In genomic region chr7:130441408-130441854, GRCh38 we compare ENCODE assay signal across 8 cellular contexts. TPM values are rescaled to one million over a fixed set of nuclear protein-coding genes. Genes with fewer than 3 reads are reported as not detected.
DNase-seq lines count a peak whose midpoint lies in the region; ATAC-seq, FAIRE-seq and TF ChIP-seq lines count a peak whose summit lies in the region.

No MANE protein-coding gene starts in this region.

- H3K4me3 ChIP-seq in GM12878, result peak overlapping the region; percentile 66
- peak overlapping the region; percentile 88 for H3K4me3 ChIP-seq in suprapubic skin

- SMC1A ChIA-PET in GM12878 (lab: Charles Lee; ENCODE audit: uncharacterized antibody, unreplicated experiment), result interaction anchor here (0.6 to 1.3 kb wide), 4 partner anchors 18 to 91 kb away, joined by 3 read pairs; no protein-coding TSS in a partner anchor

- ATAC-seq in GM12878, result no peak
- no peak for ATAC-seq in HG03432 (IDR thresholded peaks at IDR 0.05; ENCODE audit: unreplicated experiment)
- no peak for ATAC-seq in omental fat pad (ENCODE audit: low FRiP score)

- CTCF ChIA-PET in GM12878 (lab: Yijun Ruan, JAX), result interaction anchor here (0.9 to 1.0 kb wide), 2 partner anchors 12 to 41 kb away, joined by 3 to 4 read pairs; no protein-coding TSS in a partner anchor

- peaks cover 3% of the 10 kb centered on the region for H3K79me2 ChIP-seq in GM12878 (ENCODE audit: control insufficient read depth, insufficient read depth, low read length)

- H3K4me1 ChIP-seq in GM12878 (ENCODE audit: control insufficient read depth, insufficient read depth, low read length) (peaks cover 11% of the 10 kb centered on the region), suprapubic skin (peaks cover 16% of the 10 kb centered on the region)

- peak overlapping the region; percentile 50; the same call in 1 of the 2 replicates for H3K9ac ChIP-seq in GM12878 (ENCODE audit: control insufficient read depth, insufficient read depth, low read length)

- H3K27ac Mint-ChIP-seq in activated T-cell treated with anti-CD3 and anti-CD28 coated beads, Interleukin-2, amount 50 U/mL, for 24 hours, result peak overlapping the region; percentile 99

- DNase-seq in activated T-cell treated with anti-CD3 and anti-CD28 coated beads, Interleukin-2, amount 50 U/mL, for 24 hours, result no peak
- no peak for DNase-seq in activated T-cell treated with anti-CD3 and anti-CD28 coated beads, Interleukin-2, amount 50 U/mL, for 1 hour
- peak; percentile 78 for DNase-seq in NCI-H2196 treated with DMSO at 0.1 percent for 48 hours (lab: John Stamatoyannopoulos, UW; ENCODE audit: unreplicated experiment)
- DNase-seq in GM12878 (ENCODE audit: low read depth, low spot score), result no peak
- no peak for DNase-seq in suprapubic skin (ENCODE audit: low spot score in 2 of 2)
- DNase-seq in omental fat pad (ENCODE audit: low spot score), result no peak

- no peaks in the 10 kb centered on the region for H3K27me3 ChIP-seq in GM12878 (replicated peaks in 1 of 2; ENCODE audit: control insufficient read depth in 2 of 2, insufficient read depth in 2 of 2, low read length in 1 of 2)
- H3K27me3 ChIP-seq in layer of hippocampus (ENCODE audit: control insufficient read depth, insufficient read depth, low read length), result no peaks in the 10 kb centered on the region
- no peaks in the 10 kb centered on the region for H3K27me3 ChIP-seq in suprapubic skin

- peak overlapping the region; percentile 81 for H3K4me2 ChIP-seq in GM12878 (ENCODE audit: control insufficient read depth, insufficient read depth)

- H4K20me1 ChIP-seq in GM12878 (ENCODE audit: control insufficient read depth, insufficient read depth), result no peaks in the 10 kb centered on the region

- H3K4me3 Mint-ChIP-seq in activated T-cell treated with anti-CD3 and anti-CD28 coated beads, Interleukin-2, amount 50 U/mL, for 24 hours, result peak overlapping the region; percentile 99

- H3K36me3 ChIP-seq in GM12878 (ENCODE audit: control insufficient read depth in 2 of 2, insufficient read depth in 2 of 2, low read length in 1 of 2) (no peaks in the 10 kb centered on the region), suprapubic skin (no peaks in the 10 kb centered on the region)

- TF ChIP-seq RAD21 in GM12878 (IDR thresholded peaks at IDR 0.05; ENCODE audit: insufficient read depth, low read depth, low read length), result no peak

- TF ChIP-seq EP300 in GM12878 (IDR thresholded peaks at IDR 0.05; ENCODE audit: borderline replicate concordance in 1 of 2, control insufficient read depth in 1 of 2, low read depth in 2 of 2, low read length in 2 of 2) (no peak), suprapubic skin (IDR thresholded peaks at IDR 0.05) (no peak)

- peaks cover 2% of the 10 kb centered on the region for H3K9me3 Mint-ChIP-seq in activated T-cell treated with anti-CD3 and anti-CD28 coated beads, Interleukin-2, amount 50 U/mL, for 24 hours

- no peak for TF ChIP-seq CTCF in GM12878 (IDR thresholded peaks at IDR 0.05 in 2 of 3, conservative IDR thresholded peaks at IDR 0.05 in 1 of 3; ENCODE audit: control insufficient read depth in 2 of 3, extremely low read depth in 1 of 3, insufficient read depth in 1 of 3, low read depth in 3 of 3, low read length in 3 of 3)
- TF ChIP-seq CTCF in suprapubic skin (IDR thresholded peaks at IDR 0.05), result no peak
- no peak for TF ChIP-seq CTCF in omental fat pad (IDR thresholded peaks at IDR 0.05)

- POLR2A ChIA-PET in GM12878 (lab: Charles Lee), result interaction anchor here (0.5 to 0.9 kb wide), 2 partner anchors 156 to 236 kb away, joined by 3 read pairs; partner anchors contain the start of gene TMEM209

- intact Hi-C loops in GM12878 (cut with micrococcal nuclease; ENCODE audit: unreplicated experiment), result no loop called here

- H3K4me1 Mint-ChIP-seq in activated T-cell treated with anti-CD3 and anti-CD28 coated beads, Interleukin-2, amount 50 U/mL, for 24 hours (ENCODE audit: low read depth), result peaks cover 57% of the 10 kb centered on the region

- FAIRE-seq in GM12878 (lab: Jason Lieb, UNC), result peak; percentile 47

- H3K27ac ChIP-seq in GM12878 (ENCODE audit: control insufficient read depth, insufficient read depth) (peak overlapping the region; percentile 92), layer of hippocampus (ENCODE audit: low read depth, low read length) (peak overlapping the region; percentile 63), suprapubic skin (peak overlapping the region; percentile 86)

- RAD21 ChIA-PET in GM12878 (lab: Charles Lee; ENCODE audit: unreplicated experiment), result interaction anchor here (0.6 to 1.7 kb wide), 2 partner anchors 76 to 198 kb away, joined by 3 to 6 read pairs; no protein-coding TSS in a partner anchor

- in situ Hi-C loops in GM12878 (cut with MboI), result no loop called here

- 79% methylated on average over 9 of the region's 9 CpGs for WGBS in GM12878 (ENCODE audit: insufficient coverage, insufficient replicate concordance, low lambda C conversion rate, missing lambda C conversion rate)
- WGBS in suprapubic skin, result 22% methylated on average over 9 of the region's 9 CpGs

- peak overlapping the region; percentile 99 for H2AFZ ChIP-seq in GM12878 (ENCODE audit: control insufficient read depth, low read depth, low read length)

- TF ChIP-seq POLR2A in GM12878 (IDR thresholded peaks at IDR 0.05; ENCODE audit: low read depth, low read length), result no peak
- TF ChIP-seq POLR2A in suprapubic skin (IDR thresholded peaks at IDR 0.05), result no peak

- H3K9me3 ChIP-seq in GM12878 (replicated peaks; ENCODE audit: control insufficient read depth, insufficient read depth, low read length) (no peaks in the 10 kb centered on the region), suprapubic skin (no peaks in the 10 kb centered on the region)

- peaks cover 14% of the 10 kb centered on the region for H3K36me3 Mint-ChIP-seq in activated T-cell treated with anti-CD3 and anti-CD28 coated beads, Interleukin-2, amount 50 U/mL, for 24 hours (ENCODE audit: low read depth)

- no TSS peak for BruUV-seq in GM12878 (replicated peaks; lab: Mats Ljungman, UMichigan)

- H3K27me3 Mint-ChIP-seq in activated T-cell treated with anti-CD3 and anti-CD28 coated beads, Interleukin-2, amount 50 U/mL, for 24 hours, result no peaks in the 10 kb centered on the region

TF ChIP-seq in GM12878, 131 proteins besides CTCF, POLR2A, EP300 and RAD21 (continues in another document):
- TF ChIP-seq NFXL1 (IDR thresholded peaks at IDR 0.05; ENCODE audit: borderline replicate concordance) (no peak), NR2C2 (IDR thresholded peaks at IDR 0.05; ENCODE audit: borderline replicate concordance, control insufficient read depth, insufficient read length, low read depth) (no peak), JUND (IDR thresholded peaks at IDR 0.05; ENCODE audit: low read depth, low read length) (no peak)

RNA-seq across cellular contexts. Expression of gene CEP41, which starts 0.6 kb away (rescaled TPM):
- 22.5 and 22.7 TPM in 2 replicates for total RNA-seq in GM12878 (2013; cell fraction: nucleolus; rRNA removed)
- total RNA-seq in GM12878 (2014; rRNA removed), result 11.4 and 12.3 TPM in 2 replicates
- 13.1 and 15.1 TPM in 2 replicates for total RNA-seq in GM12878 (2014; rRNA removed; fragmentation: Illumina TruSeq; extraction: Trizol)
- 18.7 and 20.8 TPM in 2 replicates for total RNA-seq in GM12878 (2021)
- 6.2 TPM for polyA plus RNA-seq in GM12878 (2011; ENCODE audit: low read depth)
- 20.1 and 20.4 TPM in 2 replicates for polyA plus RNA-seq in GM12878 (2011; rRNA removed)
- polyA plus RNA-seq in GM12878 (2011; cell fraction: cytosol; rRNA removed), result 16.0 and 17.6 TPM in 2 replicates
- 12.9 and 15.3 TPM in 2 replicates for polyA plus RNA-seq in GM12878 (2011; cell fraction: nucleus; rRNA removed)
- 6.2 and 6.8 TPM in 2 replicates for polyA plus RNA-seq in GM12878 (2012)
- polyA plus RNA-seq in GM12878 (2014; fragmentation: Illumina TruSeq; extraction: Trizol), result 27.3 and 28.5 TPM in 2 replicates
- polyA plus RNA-seq in GM12878 (2014; fragmentation: Nextera tagmentation; extraction: Ambion mirVana), result 10 to 100 TPM; 30.4 to 36.2 TPM
- polyA plus RNA-seq in GM12878 (2014; rRNA removed), result 18.8 and 22.0 TPM in 2 replicates
- polyA plus RNA-seq in GM12878 (2016; fragmentation: Nextera tagmentation; extraction: Ambion mirVana), result 10 to 100 TPM; 36.9 to 43.0 TPM
- 13.1 and 15.0 TPM in 2 replicates for polyA minus RNA-seq in GM12878 (2011; rRNA and poly(A)+ RNA removed)
- 6.4 and 7.7 TPM in 2 replicates for polyA minus RNA-seq in GM12878 (2011; cell fraction: cytosol; rRNA and poly(A)+ RNA removed)
- polyA minus RNA-seq in GM12878 (2011; cell fraction: nucleus; rRNA and poly(A)+ RNA removed), result 6.8 and 13.9 TPM in 2 replicates
- 1 to 10 TPM; 1.1 to 4.6 (median 4.2) TPM for total RNA-seq in suprapubic skin
- 10 to 100 TPM in 1 of 4 donors, 1 to 10 TPM in 3; 6.8 to 11.8 (median 8.5) TPM for total RNA-seq in omental fat pad

RNA-seq across cellular contexts. Expression of gene MEST, which starts 50.5 kb away (rescaled TPM):
- total RNA-seq in GM12878 (2013; cell fraction: nucleolus; rRNA removed), result 35.5 and 41.5 TPM in 2 replicates
- total RNA-seq in GM12878 (2014; rRNA removed) (10.2 and 10.3 TPM in 2 replicates), GM12878 (2014; rRNA removed; fragmentation: Illumina TruSeq; extraction: Trizol) (8.0 and 8.2 TPM in 2 replicates), GM12878 (2021) (8.2 and 10.1 TPM in 2 replicates), suprapubic skin (10 to 100 TPM in 3 of 4 donors, 1 to 10 TPM in 1; 7.5 to 17.5 (median 12.4) TPM), omental fat pad (100 to 1,000 TPM in 3 of 4 donors, 10 to 100 TPM in 1; 64.0 to 953 (median 201) TPM)
- 13.8 TPM for polyA plus RNA-seq in GM12878 (2011; ENCODE audit: low read depth)
- polyA plus RNA-seq in GM12878 (2011; rRNA removed) (1.0 and 1.9 TPM in 2 replicates), GM12878 (2014; fragmentation: Illumina TruSeq; extraction: Trizol) (10.2 and 13.0 TPM in 2 replicates), GM12878 (2014; fragmentation: Nextera tagmentation; extraction: Ambion mirVana) (10 to 100 TPM in 1 of 2 experiments, 1 to 10 TPM in 1; 8.3 to 18.2 TPM), GM12878 (2014; rRNA removed) (5.4 and 6.3 TPM in 2 replicates), GM12878 (2016; fragmentation: Nextera tagmentation; extraction: Ambion mirVana) (1 to 10 TPM; 6.6 to 7.2 TPM)
- 0.88 and 1.1 TPM in 2 replicates for polyA plus RNA-seq in GM12878 (2011; cell fraction: cytosol; rRNA removed)
- polyA plus RNA-seq in GM12878 (2011; cell fraction: nucleus; rRNA removed), result 0.40 and 0.53 TPM in 2 replicates
- 2.8 and 3.9 TPM in 2 replicates for polyA plus RNA-seq in GM12878 (2012)
- polyA minus RNA-seq in GM12878 (2011; rRNA and poly(A)+ RNA removed), result 1.5 and 2.3 TPM in 2 replicates
- 0.52 and 0.67 TPM in 2 replicates for polyA minus RNA-seq in GM12878 (2011; cell fraction: cytosol; rRNA and poly(A)+ RNA removed)
- 0.60 and 0.86 TPM in 2 replicates for polyA minus RNA-seq in GM12878 (2011; cell fraction: nucleus; rRNA and poly(A)+ RNA removed)
